Comparison of ENCODE assay signal across 18 cellular contexts in genomic region chr7:2372724-2373123, GRCh38. TPM values are rescaled to one million over a fixed set of nuclear protein-coding genes. Genes with fewer than 3 reads are reported as not detected.
DNase-seq lines count a peak whose midpoint lies in the region; ATAC-seq, FAIRE-seq and TF ChIP-seq lines count a peak whose summit lies in the region.
"Had no signal": no experiment of that assay in that cellular context is flagged by ENCODE, and none has a peak within 500 bp of the region (broad histone marks: within the 10 kb centered on the region; RNA-seq: fewer than 3 reads in every experiment).

No MANE protein-coding gene starts in this region.

- H3K27ac ChIP-seq in HepG2 (ENCODE audit: extremely low read length, insufficient read depth, low read length), result no peak overlapping the region
- H3K27ac ChIP-seq in right lobe of liver, result peak overlapping the region in 1 of 3 donors; percentile 69
- no peak overlapping the region for H3K27ac ChIP-seq in RWPE2 (ENCODE audit: poor library complexity, severe bottlenecking)
- no peak overlapping the region for H3K27ac ChIP-seq in spleen
- H3K27ac ChIP-seq: A549, KMS-11, SK-N-MC had no signal

- TF ChIP-seq CTCF in HepG2 (CRISPR knock-in tag; IDR thresholded peaks at IDR 0.05), result no peak
- TF ChIP-seq CTCF in right lobe of liver (IDR thresholded peaks at IDR 0.05), result no peak
- no peak for TF ChIP-seq CTCF in RWPE2 (IDR thresholded peaks at IDR 0.05; ENCODE audit: poor library complexity, severe bottlenecking)
- no peak for TF ChIP-seq CTCF in epithelial cell of esophagus (IDR thresholded peaks at IDR 0.05; ENCODE audit: insufficient read depth, low read depth, low read length, missing control alignments)
- TF ChIP-seq CTCF in spleen (IDR thresholded peaks at IDR 0.05 in 8 of 11, conservative IDR thresholded peaks at IDR 0.05 in 3 of 11), result no peak

- TF ChIP-seq EP300 in HepG2 (IDR thresholded peaks at IDR 0.05; ENCODE audit: low read depth in 2 of 2, low read length in 2 of 2), result no peak
- TF ChIP-seq EP300 in HepG2 (CRISPR knock-in tag; IDR thresholded peaks at IDR 0.05; ENCODE audit: borderline replicate concordance), result no peak

- H3K4me1 ChIP-seq in HepG2 (ENCODE audit: insufficient read depth, low read length) (no peaks in the 10 kb centered on the region), right lobe of liver (peaks cover 0 to 51% (median 0%) of the 10 kb centered on the region in 4 donors), RWPE2 (ENCODE audit: insufficient read depth, poor library complexity, severe bottlenecking) (no peaks in the 10 kb centered on the region), spleen (peaks cover 0 to 16% (median 7%) of the 10 kb centered on the region in 6 donors)
- H3K4me1 ChIP-seq: A549 had no signal

- no peak overlapping the region for H3K4me3 ChIP-seq in HepG2 (replicated peaks in 1 of 3; ENCODE audit: insufficient read depth in 1 of 3, low read depth in 2 of 3, low read length in 3 of 3)
- H3K4me3 ChIP-seq in right lobe of liver, result no peak overlapping the region
- H3K4me3 ChIP-seq in RWPE2 (ENCODE audit: severe bottlenecking), result no peak overlapping the region
- H3K4me3 ChIP-seq in epithelial cell of esophagus (ENCODE audit: low read length), result no peak overlapping the region
- H3K4me3 ChIP-seq in spleen, result no peak overlapping the region
- H3K4me3 ChIP-seq: A549, SK-N-MC had no signal

- in situ Hi-C loops in HepG2 (cut with HindIII; ENCODE audit: extremely low pct_ligation_motif_present, low pct_unique_long_range_greater_than_20kb), result no loop called here

- ATAC-seq in HepG2 (peak; percentile 5; the same call in 1 of the 3 replicates), right lobe of liver (no peak), RWPE2 (ENCODE audit: low read depth) (peak; percentile 66)

- CTCF ChIA-PET in HepG2 (lab: Yijun Ruan, JAX; ENCODE audit: low intra/inter-chr PET ratio, low total read pairs), result no interaction called here

- 0 out of 2 replicates have a peak, but pooled peaks cover 3% of the 10 kb centered on the region for H4K20me1 ChIP-seq in HepG2 (ENCODE audit: insufficient read depth, low read length)

- H3K79me2 ChIP-seq in HepG2 (ENCODE audit: insufficient read depth, low read length), result peaks cover 4% of the 10 kb centered on the region

- BruUV-seq in HepG2 (replicated peaks; lab: Mats Ljungman, UMichigan), result no TSS peak

- no peak overlapping the region for H2AFZ ChIP-seq in HepG2 (ENCODE audit: low read length)

- no peaks in the 10 kb centered on the region for H3K27me3 ChIP-seq in HepG2 (ENCODE audit: control insufficient read depth in 1 of 2, insufficient read depth in 2 of 2, low read length in 2 of 2)
- H3K27me3 ChIP-seq in right lobe of liver, result no peaks in the 10 kb centered on the region
- no peaks in the 10 kb centered on the region for H3K27me3 ChIP-seq in RWPE2 (ENCODE audit: insufficient read depth, poor library complexity, severe bottlenecking)
- no peaks in the 10 kb centered on the region for H3K27me3 ChIP-seq in spleen (replicated peaks in 1 of 7)

- intact Hi-C loops in HepG2 (cut with micrococcal nuclease; ENCODE audit: unreplicated experiment), result no loop called here
- intact Hi-C loops in right lobe of liver (cut with DNase I), result no loop called here
- intact Hi-C loops in spleen (cut with DNase I; ENCODE audit: low total_unique reads), result no loop called here

- no peak for TF ChIP-seq RAD21 in HepG2 (CRISPR knock-in tag; IDR thresholded peaks at IDR 0.05)

- no peak for DNase-seq in HepG2 (ENCODE audit: low spot score)
- no peak for DNase-seq in right lobe of liver
- DNase-seq in RWPE2 (ENCODE audit: low spot score), result no peak
- DNase-seq in epithelial cell of esophagus (ENCODE audit: low read depth), result peak; percentile 21
- no peak for DNase-seq in spleen
- DNase-seq in T-helper 9 cell, result no peak
- no peak for DNase-seq in Ammon's horn (ENCODE audit: low spot score)
- DNase-seq: CD8-positive, alpha-beta memory T cell; NCI-H1417 treated with DMSO at 0.1 percent for 48 hours; NCI-H1930; NCI-H345; NCI-H526; SHP77 had no signal

- H3K36me3 ChIP-seq in HepG2 (replicated peaks in 1 of 2; ENCODE audit: control insufficient read depth in 1 of 2, insufficient read depth in 2 of 2, low read length in 2 of 2), result peaks cover 58 to 89% of the 10 kb centered on the region in 2 experiments
- peaks cover 0 to 81% (median 60%) of the 10 kb centered on the region in 4 donors for H3K36me3 ChIP-seq in right lobe of liver
- H3K36me3 ChIP-seq in RWPE2 (ENCODE audit: low read depth), result peaks cover 95% of the 10 kb centered on the region
- peaks cover 26 to 100% (median 97%) of the 10 kb centered on the region in 6 donors for H3K36me3 ChIP-seq in spleen

- 97% methylated on average over 11 of the region's 14 CpGs for WGBS in HepG2 (ENCODE audit: low lambda C conversion rate)
- WGBS in right lobe of liver (ENCODE audit: insufficient coverage, low coverage, low lambda C conversion rate, missing lambda C conversion rate), result 89% methylated on average over 5 of the region's 14 CpGs
- 92 to 95% (median 95%) methylated on average over 14 of the region's 14 CpGs for WGBS in spleen, 5 donors

- TF ChIP-seq POLR2A in HepG2 (IDR thresholded peaks at IDR 0.05; ENCODE audit: insufficient read depth in 1 of 2, low read depth in 2 of 2, low read length in 2 of 2) (no peak), right lobe of liver (IDR thresholded peaks at IDR 0.05) (no peak), spleen (IDR thresholded peaks at IDR 0.05) (no peak)

- H3K9ac ChIP-seq in HepG2 (ENCODE audit: insufficient read depth, low read depth, low read length), result no peak overlapping the region
- H3K9ac ChIP-seq: KMS-11 had no signal

- POLR2A ChIA-PET in HepG2 (lab: Yijun Ruan, JAX), result no interaction called here

- H3K4me2 ChIP-seq in HepG2 (ENCODE audit: low read depth, low read length), result no peak overlapping the region
- H3K4me2 ChIP-seq: A549, KMS-11 had no signal

- H3K9me3 ChIP-seq in HepG2 (ENCODE audit: low read length), result no peaks in the 10 kb centered on the region
- no peaks in the 10 kb centered on the region for H3K9me3 ChIP-seq in right lobe of liver
- no peaks in the 10 kb centered on the region for H3K9me3 ChIP-seq in RWPE2 (ENCODE audit: severe bottlenecking)
- H3K9me3 ChIP-seq in spleen, result no peaks in the 10 kb centered on the region
- H3K9me3 ChIP-seq: A549 had no signal

- no peak for FAIRE-seq in HepG2 (lab: Jason Lieb, UNC)
- FAIRE-seq: A549, D721Med, H1 had no signal

RNA-seq across cellular contexts. Expression of gene EIF3B, which starts 18.1 kb away (rescaled TPM):
- total RNA-seq in HepG2 (2016; rRNA removed; fragmentation: Illumina TruSeq; extraction: Trizol) (241 and 244 TPM in 2 replicates), right lobe of liver (10 to 100 TPM; 61.6 to 93.3 (median 68.3) TPM), spleen (100 to 1,000 TPM in 6 of 7 donors, 10 to 100 TPM in 1; 79.6 to 150 (median 116) TPM)
- total RNA-seq in HepG2 (2016; cell fraction: cytosol; rRNA removed; fragmentation: Illumina TruSeq; extraction: Trizol; ENCODE audit: low read depth), result 49.6 and 52.0 TPM in 2 replicates
- 219 and 236 TPM in 2 replicates for total RNA-seq in HepG2 (2016; cell fraction: insoluble cytoplasmic fraction; rRNA removed; fragmentation: Illumina TruSeq; extraction: Trizol)
- 63.0 and 67.9 TPM in 2 replicates for total RNA-seq in HepG2 (2016; cell fraction: membrane; rRNA removed; fragmentation: Illumina TruSeq; extraction: Trizol)
- 134 and 151 TPM in 2 replicates for total RNA-seq in HepG2 (2016; cell fraction: nucleus; rRNA removed; fragmentation: Illumina TruSeq; extraction: Trizol)
- polyA plus RNA-seq in HepG2 (2011; rRNA removed) (91.2 and 92.2 TPM in 2 replicates), spleen (100 to 1,000 TPM in 1 of 3 donors, 10 to 100 TPM in 2; 78.1 to 117 (median 96.9) TPM)
- 70.3 and 78.7 TPM in 2 replicates for polyA plus RNA-seq in HepG2 (2011; cell fraction: cytosol; rRNA removed)
- 243 and 250 TPM in 2 replicates for polyA plus RNA-seq in HepG2 (2011; cell fraction: nucleus; rRNA removed)
- polyA plus RNA-seq in HepG2 (2012), result 151 and 176 TPM in 2 replicates
- 11.2 and 14.3 TPM in 2 replicates for polyA plus RNA-seq in HepG2 (2016; cell fraction: cytosol; fragmentation: Illumina TruSeq; extraction: Trizol; ENCODE audit: low read depth)
- 177 and 198 TPM in 2 replicates for polyA plus RNA-seq in HepG2 (2016; cell fraction: insoluble cytoplasmic fraction; fragmentation: Illumina TruSeq; extraction: Trizol; ENCODE audit: low read depth)
- 27.4 and 32.0 TPM in 2 replicates for polyA plus RNA-seq in HepG2 (2016; cell fraction: membrane; fragmentation: Illumina TruSeq; extraction: Trizol; ENCODE audit: low read depth)
- polyA plus RNA-seq in HepG2 (2016; cell fraction: nucleus; fragmentation: Illumina TruSeq; extraction: Trizol; ENCODE audit: insufficient read depth, low read depth), result 244 and 264 TPM in 2 replicates
- 152 and 244 TPM in 2 replicates for polyA minus RNA-seq in HepG2 (2011; rRNA and poly(A)+ RNA removed; ENCODE audit: low replicate concordance)
- polyA minus RNA-seq in HepG2 (2011; cell fraction: cytosol; rRNA and poly(A)+ RNA removed), result 100 and 101 TPM in 2 replicates
- polyA minus RNA-seq in HepG2 (2011; cell fraction: nucleus; rRNA and poly(A)+ RNA removed), result 124 and 130 TPM in 2 replicates

RNA-seq across cellular contexts. Expression of gene CHST12, which starts 30.7 kb away (rescaled TPM):
- total RNA-seq in HepG2 (2016; rRNA removed; fragmentation: Illumina TruSeq; extraction: Trizol) (3.7 and 6.4 TPM in 2 replicates), right lobe of liver (1 to 10 TPM; 3.0 to 7.9 (median 5.7) TPM), spleen (10 to 100 TPM; 28.2 to 51.4 (median 33.2) TPM)
- total RNA-seq in HepG2 (2016; cell fraction: cytosol; rRNA removed; fragmentation: Illumina TruSeq; extraction: Trizol; ENCODE audit: low read depth), result 1.4 and 1.5 TPM in 2 replicates
- total RNA-seq in HepG2 (2016; cell fraction: insoluble cytoplasmic fraction; rRNA removed; fragmentation: Illumina TruSeq; extraction: Trizol), result 3.5 and 6.3 TPM in 2 replicates
- total RNA-seq in HepG2 (2016; cell fraction: membrane; rRNA removed; fragmentation: Illumina TruSeq; extraction: Trizol), result 3.9 and 4.8 TPM in 2 replicates
- 5.8 and 6.9 TPM in 2 replicates for total RNA-seq in HepG2 (2016; cell fraction: nucleus; rRNA removed; fragmentation: Illumina TruSeq; extraction: Trizol)
- polyA plus RNA-seq in HepG2 (2011; rRNA removed) (15.8 and 17.0 TPM in 2 replicates), spleen (10 to 100 TPM in 2 of 3 donors, 1 to 10 TPM in 1; 7.7 to 14.4 (median 11.7) TPM)
- 14.4 and 28.9 TPM in 2 replicates for polyA plus RNA-seq in HepG2 (2011; cell fraction: cytosol; rRNA removed)
- polyA plus RNA-seq in HepG2 (2011; cell fraction: nucleus; rRNA removed), result 16.3 and 21.2 TPM in 2 replicates
- polyA plus RNA-seq in HepG2 (2012), result 8.1 and 11.8 TPM in 2 replicates
- polyA plus RNA-seq in HepG2 (2016; cell fraction: cytosol; fragmentation: Illumina TruSeq; extraction: Trizol; ENCODE audit: low read depth), result 3.3 and 4.7 TPM in 2 replicates
- 5.7 and 8.1 TPM in 2 replicates for polyA plus RNA-seq in HepG2 (2016; cell fraction: insoluble cytoplasmic fraction; fragmentation: Illumina TruSeq; extraction: Trizol; ENCODE audit: low read depth)
- 5.6 and 6.2 TPM in 2 replicates for polyA plus RNA-seq in HepG2 (2016; cell fraction: membrane; fragmentation: Illumina TruSeq; extraction: Trizol; ENCODE audit: low read depth)
- polyA plus RNA-seq in HepG2 (2016; cell fraction: nucleus; fragmentation: Illumina TruSeq; extraction: Trizol; ENCODE audit: insufficient read depth, low read depth), result 21.2 and 23.6 TPM in 2 replicates
- 12.0 and 35.8 TPM in 2 replicates for polyA minus RNA-seq in HepG2 (2011; rRNA and poly(A)+ RNA removed; ENCODE audit: low replicate concordance)
- 12.9 and 20.5 TPM in 2 replicates for polyA minus RNA-seq in HepG2 (2011; cell fraction: cytosol; rRNA and poly(A)+ RNA removed)
- 5.7 TPM in 2 replicates for polyA minus RNA-seq in HepG2 (2011; cell fraction: nucleus; rRNA and poly(A)+ RNA removed)

RNA-seq across cellular contexts. Expression of gene SNX8, which starts 58.5 kb away (rescaled TPM):
- total RNA-seq in HepG2 (2016; rRNA removed; fragmentation: Illumina TruSeq; extraction: Trizol), result 20.6 and 33.7 TPM in 2 replicates
- total RNA-seq in HepG2 (2016; cell fraction: cytosol; rRNA removed; fragmentation: Illumina TruSeq; extraction: Trizol; ENCODE audit: low read depth), result 10.1 and 10.2 TPM in 2 replicates
- total RNA-seq in HepG2 (2016; cell fraction: insoluble cytoplasmic fraction; rRNA removed; fragmentation: Illumina TruSeq; extraction: Trizol), result 22.2 and 35.3 TPM in 2 replicates
- total RNA-seq in HepG2 (2016; cell fraction: membrane; rRNA removed; fragmentation: Illumina TruSeq; extraction: Trizol), result 13.0 and 13.3 TPM in 2 replicates
- total RNA-seq in HepG2 (2016; cell fraction: nucleus; rRNA removed; fragmentation: Illumina TruSeq; extraction: Trizol), result 18.8 and 19.1 TPM in 2 replicates
- 45.2 and 46.2 TPM in 2 replicates for polyA plus RNA-seq in HepG2 (2011; rRNA removed)
- 17.4 and 28.0 TPM in 2 replicates for polyA plus RNA-seq in HepG2 (2011; cell fraction: cytosol; rRNA removed)
- polyA plus RNA-seq in HepG2 (2011; cell fraction: nucleus; rRNA removed), result 34.3 and 35.3 TPM in 2 replicates
- 22.7 and 25.0 TPM in 2 replicates for polyA plus RNA-seq in HepG2 (2012)
- 8.9 and 11.6 TPM in 2 replicates for polyA plus RNA-seq in HepG2 (2016; cell fraction: cytosol; fragmentation: Illumina TruSeq; extraction: Trizol; ENCODE audit: low read depth)
- polyA plus RNA-seq in HepG2 (2016; cell fraction: insoluble cytoplasmic fraction; fragmentation: Illumina TruSeq; extraction: Trizol; ENCODE audit: low read depth), result 46.0 and 46.5 TPM in 2 replicates
- 14.2 and 16.9 TPM in 2 replicates for polyA plus RNA-seq in HepG2 (2016; cell fraction: membrane; fragmentation: Illumina TruSeq; extraction: Trizol; ENCODE audit: low read depth)
- polyA plus RNA-seq in HepG2 (2016; cell fraction: nucleus; fragmentation: Illumina TruSeq; extraction: Trizol; ENCODE audit: insufficient read depth, low read depth), result 34.2 and 34.5 TPM in 2 replicates
- polyA minus RNA-seq in HepG2 (2011; rRNA and poly(A)+ RNA removed; ENCODE audit: low replicate concordance), result 102 and 111 TPM in 2 replicates
- polyA minus RNA-seq in HepG2 (2011; cell fraction: cytosol; rRNA and poly(A)+ RNA removed), result 18.2 and 21.3 TPM in 2 replicates
- 8.0 and 15.6 TPM in 2 replicates for polyA minus RNA-seq in HepG2 (2011; cell fraction: nucleus; rRNA and poly(A)+ RNA removed)
- total RNA-seq in right lobe of liver, result 10 to 100 TPM in 5 of 6 experiments, 1 to 10 TPM in 1; 9.1 to 26.2 (median 13.0) TPM
- 100 to 1,000 TPM in 2 of 7 donors, 10 to 100 TPM in 5; 74.0 to 196 (median 93.6) TPM for total RNA-seq in spleen
- polyA plus RNA-seq in spleen, result 10 to 100 TPM; 48.8 to 63.8 (median 52.1) TPM

Comparison
In these comparisons a context has a peak if more than half of its experiments do, and no peak if none do; other contexts are left out.
1. ATAC-seq: peak in HepG2 (single experiment) and RWPE2 (single experiment); none in right lobe of liver (0 of 4).